8 cellular contexts compared by ENCODE assay signal in genomic region chr7:66043681-66044497, GRCh38. TPM values are rescaled to one million over a fixed set of nuclear protein-coding genes. Genes with fewer than 3 reads are reported as not detected.
DNase-seq lines count a peak whose midpoint lies in the region; ATAC-seq, FAIRE-seq and TF ChIP-seq lines count a peak whose summit lies in the region.

No MANE protein-coding gene starts in this region.

- BruUV-seq in endothelial cell of umbilical vein (replicated peaks; lab: Mats Ljungman, UMichigan), result no TSS peak

- no peak for TF ChIP-seq CTCF in endothelial cell of umbilical vein (IDR thresholded peaks at IDR 0.05; ENCODE audit: extremely low read depth in 1 of 2, insufficient read depth in 1 of 2, low read depth in 1 of 2, low read length in 2 of 2)

- H3K9me1 ChIP-seq in endothelial cell of umbilical vein (replicated peaks; ENCODE audit: control insufficient read depth, extremely low read depth, insufficient read depth, low read length), result no peaks in the 10 kb centered on the region

- no peaks in the 10 kb centered on the region for H4K20me1 ChIP-seq in endothelial cell of umbilical vein (replicated peaks; ENCODE audit: control insufficient read depth, extremely low read depth, insufficient read depth, low read length)

- H3K36me3 ChIP-seq in ACC112 (ENCODE audit: insufficient read depth, low read length), result no peaks in the 10 kb centered on the region
- no peaks in the 10 kb centered on the region for H3K36me3 ChIP-seq in endothelial cell of umbilical vein (ENCODE audit: control insufficient read depth in 2 of 2, extremely low read depth in 1 of 2, insufficient read depth in 2 of 2, low read length in 2 of 2)

- intact Hi-C loops in activated CD4-positive, alpha-beta T cell treated with anti-CD3 and anti-CD28 coated beads, Interleukin-2, amount 10 ng/mL, durations not matched to agents 24 days and 14 days (cut with micrococcal nuclease), result no loop called here
- intact Hi-C loops in endothelial cell of umbilical vein (cut with micrococcal nuclease), result no loop called here

- no peaks in the 10 kb centered on the region for H3K9me3 ChIP-seq in endothelial cell of umbilical vein (replicated peaks; ENCODE audit: control insufficient read depth, insufficient read depth, low read length)

- CTCF ChIA-PET in endothelial cell of umbilical vein (lab: Charles Lee), result interaction anchor here (1.5 kb wide), 1 partner anchor 13 kb away, joined by 5 read pairs; no protein-coding TSS in a partner anchor

- no peak overlapping the region for H3K9ac ChIP-seq in endothelial cell of umbilical vein (replicated peaks; ENCODE audit: extremely low read depth, insufficient read depth, low read length)

- H3K79me2 ChIP-seq in ACC112 (ENCODE audit: control insufficient read depth, insufficient read depth, low read length, unreplicated experiment) (no peaks in the 10 kb centered on the region), endothelial cell of umbilical vein (ENCODE audit: control insufficient read depth, insufficient read depth, low read length) (no peaks in the 10 kb centered on the region)

- peaks cover 22% of the 10 kb centered on the region for H3K4me1 ChIP-seq in ACC112 (ENCODE audit: control insufficient read depth, insufficient read depth, low read length, unreplicated experiment)
- H3K4me1 ChIP-seq in endothelial cell of umbilical vein (ENCODE audit: control insufficient read depth, extremely low read depth, insufficient read depth, low read length), result no peaks in the 10 kb centered on the region

- H3K4me3 ChIP-seq in ACC112 (ENCODE audit: low read depth, low read length) (peak overlapping the region; percentile 82), endothelial cell of umbilical vein (replicated peaks in 1 of 3; ENCODE audit: insufficient read depth in 1 of 3, low read depth in 1 of 3, low read length in 3 of 3) (peak overlapping the region; percentile 18 to 54 (median 34))

- no peak overlapping the region for H3K27ac Mint-ChIP-seq in activated CD4-positive, alpha-beta T cell treated with anti-CD3 and anti-CD28 coated beads, Interleukin-2, amount 10 ng/mL, durations not matched to agents 24 days and 14 days

- H3K4me3 Mint-ChIP-seq in activated CD4-positive, alpha-beta T cell treated with anti-CD3 and anti-CD28 coated beads, Interleukin-2, amount 10 ng/mL, durations not matched to agents 24 days and 14 days, result peak overlapping the region; percentile 79

- H3K4me2 ChIP-seq in endothelial cell of umbilical vein (ENCODE audit: insufficient read depth, low read length), result peak overlapping the region; percentile 89

- dilution Hi-C loops in endothelial cell of umbilical vein (cut with MboI; ENCODE audit: extremely low pct_ligation_motif_present, low sequenced_read_pairs), result no loop called here

- H3K27me3 ChIP-seq in ACC112 (ENCODE audit: insufficient read depth, low read length), result no peaks in the 10 kb centered on the region
- no peaks in the 10 kb centered on the region for H3K27me3 ChIP-seq in endothelial cell of umbilical vein (ENCODE audit: control insufficient read depth in 2 of 2, insufficient read depth in 2 of 2, low read length in 2 of 2)

- TF ChIP-seq POLR2A in endothelial cell of umbilical vein (IDR thresholded peaks at IDR 0.05; ENCODE audit: low read depth, low read length), result no peak

- H3K9me3 Mint-ChIP-seq in activated CD4-positive, alpha-beta T cell treated with anti-CD3 and anti-CD28 coated beads, Interleukin-2, amount 10 ng/mL, durations not matched to agents 24 days and 14 days, result no peaks in the 10 kb centered on the region

- POLR2A ChIA-PET in endothelial cell of umbilical vein (lab: Charles Lee), result interaction anchor here (0.6 kb wide), 1 partner anchor 61 kb away, joined by 3 read pairs; no protein-coding TSS in a partner anchor

- no peaks in the 10 kb centered on the region for H3K36me3 Mint-ChIP-seq in activated CD4-positive, alpha-beta T cell treated with anti-CD3 and anti-CD28 coated beads, Interleukin-2, amount 10 ng/mL, durations not matched to agents 24 days and 14 days (ENCODE audit: low read depth)

- peaks cover 15% of the 10 kb centered on the region for H3K27me3 Mint-ChIP-seq in activated CD4-positive, alpha-beta T cell treated with anti-CD3 and anti-CD28 coated beads, Interleukin-2, amount 10 ng/mL, durations not matched to agents 24 days and 14 days

- H2AFZ ChIP-seq in ACC112 (ENCODE audit: low read length, unreplicated experiment), result peak overlapping the region; percentile 100
- peak overlapping the region; percentile 100 for H2AFZ ChIP-seq in endothelial cell of umbilical vein (ENCODE audit: low read depth, low read length)

- H3K27ac ChIP-seq in ACC112 (ENCODE audit: low read depth, low read length) (no peak overlapping the region; the same call in 1 of the 2 replicates), endothelial cell of umbilical vein (ENCODE audit: insufficient read depth, low read depth, low read length) (no peak overlapping the region)

- peak; percentile 53 for FAIRE-seq in endothelial cell of umbilical vein (lab: Jason Lieb, UNC)

- ATAC-seq in GM19438 (IDR thresholded peaks at IDR 0.05; ENCODE audit: low read depth, unreplicated experiment), result peak; percentile 58
- no peak for ATAC-seq in GM21786 (IDR thresholded peaks at IDR 0.05; ENCODE audit: unreplicated experiment)
- ATAC-seq in HG03025 (IDR thresholded peaks at IDR 0.05; ENCODE audit: low FRiP score, unreplicated experiment), result no peak

- peak; percentile 73 for DNase-seq in activated CD4-positive, alpha-beta T cell treated with anti-CD3 and anti-CD28 coated beads, Interleukin-2, amount 10 ng/mL, durations not matched to agents 24 days and 14 days
- DNase-seq in endothelial cell of umbilical vein (ENCODE audit: low read depth, low spot score) (peak; percentile 33), mesenteric fat pad (ENCODE audit: low spot score) (peak; percentile 90)
- peak; percentile 15 for DNase-seq in stimulated activated naive CD4-positive, alpha-beta T cell treated with Interleukin-2 at 50 U/mL for 16 hours (lab: John Stamatoyannopoulos, UW)

- H3K4me1 Mint-ChIP-seq in activated CD4-positive, alpha-beta T cell treated with anti-CD3 and anti-CD28 coated beads, Interleukin-2, amount 10 ng/mL, durations not matched to agents 24 days and 14 days, result peaks cover 5% of the 10 kb centered on the region

TF ChIP-seq in endothelial cell of umbilical vein, 7 proteins besides CTCF, POLR2A, EP300 and RAD21:
- TF ChIP-seq JUN (IDR thresholded peaks at IDR 0.05; ENCODE audit: borderline replicate concordance, insufficient read depth, insufficient read length, low read depth), result no peak
- TF ChIP-seq FOS (IDR thresholded peaks at IDR 0.05; ENCODE audit: borderline replicate concordance, insufficient read depth, low read length), result no peak
- no peak for TF ChIP-seq MYC (IDR thresholded peaks at IDR 0.05; ENCODE audit: low read depth, low read length)
- TF ChIP-seq MAX (IDR thresholded peaks at IDR 0.05; ENCODE audit: insufficient read depth, insufficient read length), result no peak
- no peak for TF ChIP-seq EZH2 (IDR thresholded peaks at IDR 0.05; ENCODE audit: borderline replicate concordance, low read depth, low read length, severe bottlenecking)
- TF ChIP-seq GATA2 (IDR thresholded peaks at IDR 0.05; ENCODE audit: insufficient read depth, insufficient read length, low read depth, low read length), result no peak
- TF ChIP-seq POLR2AphosphoS5 (IDR thresholded peaks at IDR 0.05; ENCODE audit: insufficient read depth, low read depth, low read length), result no peak

RNA-seq across cellular contexts. Expression of gene ASL, which starts 31.7 kb away (rescaled TPM):
- 37.8 and 40.5 TPM in 2 replicates for total RNA-seq in activated CD4-positive, alpha-beta T cell treated with anti-CD3 and anti-CD28 coated beads, Interleukin-2, amount 10 ng/mL, durations not matched to agents 24 days and 14 days
- total RNA-seq in endothelial cell of umbilical vein, result 48.4 and 50.5 TPM in 2 replicates
- 57.8 and 62.4 TPM in 2 replicates for polyA plus RNA-seq in endothelial cell of umbilical vein
- polyA plus RNA-seq in endothelial cell of umbilical vein (2011; cell fraction: cytosol; rRNA removed), result 41.1 and 45.6 TPM in 2 replicates
- 104 and 108 TPM in 2 replicates for polyA plus RNA-seq in endothelial cell of umbilical vein (2011; cell fraction: nucleus; rRNA removed)
- 35.0 and 38.4 TPM in 2 replicates for polyA plus RNA-seq in endothelial cell of umbilical vein (2012)
- 33.8 and 37.0 TPM in 2 replicates for polyA minus RNA-seq in endothelial cell of umbilical vein
- 19.5 TPM for polyA minus RNA-seq in endothelial cell of umbilical vein (2011; cell fraction: cytosol; rRNA and poly(A)+ RNA removed)
- 15.5 and 31.3 TPM in 2 replicates for polyA minus RNA-seq in endothelial cell of umbilical vein (2011; cell fraction: nucleus; rRNA and poly(A)+ RNA removed)
- total RNA-seq in mesenteric fat pad, result 24.3 TPM

Comparison
In these comparisons a context has a peak if more than half of its experiments do, and no peak if none do; other contexts are left out.
1. DNase-seq: peak in every context shown above with its lines; median percentile 90 in mesenteric fat pad; 73 in activated CD4-positive, alpha-beta T cell treated with anti-CD3 and anti-CD28 coated beads, Interleukin-2, amount 10 ng/mL, durations not matched to agents 24 days and 14 days; 33 in endothelial cell of umbilical vein; 15 in stimulated activated naive CD4-positive, alpha-beta T cell treated with Interleukin-2 at 50 U/mL for 16 hours.